ENCODE assay signal across 23 cellular contexts in the genomic region with DNA sequence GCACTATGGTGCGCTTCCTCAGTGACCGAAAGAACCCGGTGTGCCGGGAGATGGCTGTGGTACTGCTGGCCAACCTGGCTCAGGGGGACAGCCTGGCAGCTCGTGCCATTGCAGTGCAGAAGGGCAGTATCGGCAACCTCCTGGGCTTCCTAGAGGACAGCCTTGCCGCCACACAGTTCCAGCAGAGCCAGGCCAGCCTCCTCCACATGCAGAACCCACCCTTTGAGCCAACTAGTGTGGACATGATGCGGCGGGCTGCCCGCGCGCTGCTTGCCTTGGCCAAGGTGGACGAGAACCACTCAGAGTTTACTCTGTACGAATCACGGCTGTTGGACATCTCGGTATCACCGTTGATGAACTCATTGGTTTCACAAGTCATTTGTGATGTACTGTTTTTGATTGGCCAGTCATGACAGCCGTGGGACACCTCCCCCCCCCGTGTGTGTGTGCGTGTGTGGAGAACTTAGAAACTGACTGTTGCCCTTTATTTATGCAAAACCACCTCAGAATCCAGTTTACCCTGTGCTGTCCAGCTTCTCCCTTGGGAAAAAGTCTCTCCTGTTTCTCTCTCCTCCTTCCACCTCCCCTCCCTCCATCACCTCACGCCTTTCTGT. TPM values are rescaled to one million over a fixed set of nuclear protein-coding genes. Genes with fewer than 3 reads are reported as not detected.
DNase-seq lines count a peak whose midpoint lies in the region; ATAC-seq and TF ChIP-seq lines count a peak whose summit lies in the region.
"Had no signal": no experiment of that assay in that cellular context is flagged by ENCODE, and none has a peak within 500 bp of the region (broad histone marks: within the 10 kb centered on the region; RNA-seq: fewer than 3 reads in every experiment).

No MANE protein-coding gene starts in this region.

- H2AK5ac ChIP-seq in neuronal stem cell (ENCODE audit: low read depth, low read length): no peak overlapping the region

- peaks cover 2 to 26% of the 10 kb centered on the region in 2 donors for H3K4me1 ChIP-seq in neuronal stem cell (ENCODE audit: control insufficient read depth in 2 of 2, insufficient read depth in 1 of 2, low read depth in 1 of 2, low read length in 2 of 2)
- H3K4me1 ChIP-seq: prostate gland had no signal

- TF ChIP-seq CTCF in lower leg skin (IDR thresholded peaks at IDR 0.05): no peak

- no peak overlapping the region for H4K91ac ChIP-seq in neuronal stem cell (ENCODE audit: low read depth, low read length, poor library complexity)

- peaks cover 4% of the 10 kb centered on the region for H3K79me1 ChIP-seq in neuronal stem cell (ENCODE audit: low read depth, low read length)

- peak; percentile 25 for DNase-seq in activated CD4-positive, alpha-beta memory T cell treated with anti-CD3 and anti-CD28 coated beads for 36 hours
- DNase-seq in activated CD4-positive, alpha-beta memory T cell treated with anti-CD3 and anti-CD28 coated beads, Interleukin-2, amount 10 ng/mL, durations not matched to agents 7 days and 5 days: no peak
- DNase-seq in NCI-H526 treated with DMSO at 0.1 percent for 48 hours (lab: John Stamatoyannopoulos, UW): peak; percentile 20
- no peak for DNase-seq in effector memory CD8-positive, alpha-beta T cell
- DNase-seq in neuronal stem cell (ENCODE audit: low spot score): no peak
- DNase-seq in GM19238 (ENCODE audit: insufficient read length, low spot score): no peak
- no peak for DNase-seq in lower leg skin (ENCODE audit: low spot score in 2 of 2)
- no peak for DNase-seq in stimulated activated CD4-positive, alpha-beta T cell treated with anti-CD3 and anti-CD28 coated beads, Interleukin-2, amount 100 ng/mL, for 24 hours
- DNase-seq: activated CD4-positive, alpha-beta T cell treated with anti-CD3 and anti-CD28 coated beads for 4 hours; activated T-cell treated with anti-CD3 and anti-CD28 coated beads for 4 hours; DMS 273 treated with DMSO at 0.1 percent for 48 hours; GDM1; glutamatergic neuron; Kasumi-1; NCI-H1105 treated with DMSO at 0.1 percent for 48 hours; stimulated activated CD8-positive, alpha-beta memory T cell treated with anti-CD3 and anti-CD28 coated beads, Interleukin-4, amount 100 ng/mL, for 48 hours; T1000; thyroid gland had no signal

- no peak overlapping the region for H2BK12ac ChIP-seq in neuronal stem cell (ENCODE audit: low read length)

- CTCF ChIA-PET in activated CD4-positive, alpha-beta memory T cell treated with anti-CD3 and anti-CD28 coated beads for 36 hours (lab: Charles Lee): interaction anchor here (0.6 to 1.0 kb wide), 2 partner anchors 12 to 181 kb away, joined by 3 read pairs; no protein-coding TSS in a partner anchor
- CTCF ChIA-PET in activated CD4-positive, alpha-beta memory T cell treated with anti-CD3 and anti-CD28 coated beads, Interleukin-2, amount 10 ng/mL, durations not matched to agents 7 days and 5 days (lab: Charles Lee): interaction anchor here (1.3 kb wide), 1 partner anchor 281 kb away, joined by 3 read pairs; no protein-coding TSS in a partner anchor

- H3K4me3 Mint-ChIP-seq in activated CD4-positive, alpha-beta memory T cell treated with anti-CD3 and anti-CD28 coated beads for 36 hours: no peak overlapping the region
- no peak overlapping the region for H3K4me3 Mint-ChIP-seq in activated CD4-positive, alpha-beta memory T cell treated with anti-CD3 and anti-CD28 coated beads, Interleukin-2, amount 10 ng/mL, durations not matched to agents 7 days and 5 days
- H3K4me3 Mint-ChIP-seq in effector memory CD8-positive, alpha-beta T cell: no peak overlapping the region

- H2AFZ ChIP-seq in neuronal stem cell (ENCODE audit: low read length): no peak overlapping the region

- no peak for ATAC-seq in effector memory CD8-positive, alpha-beta T cell (replicated peaks)

- H3K4me2 ChIP-seq in neuronal stem cell (ENCODE audit: insufficient read depth, low read length, poor library complexity, severe bottlenecking): no peak overlapping the region
- H3K4me2 ChIP-seq: BLaER1 had no signal

- no peak overlapping the region for H2BK120ac ChIP-seq in neuronal stem cell (ENCODE audit: low read depth, low read length)

- no peak overlapping the region for H3K18ac ChIP-seq in neuronal stem cell (ENCODE audit: low read length)

- H3K4ac ChIP-seq in neuronal stem cell (ENCODE audit: low read length): no peak overlapping the region

- H3K27me3 Mint-ChIP-seq in activated CD4-positive, alpha-beta memory T cell treated with anti-CD3 and anti-CD28 coated beads for 36 hours: no peaks in the 10 kb centered on the region
- H3K27me3 Mint-ChIP-seq in activated CD4-positive, alpha-beta memory T cell treated with anti-CD3 and anti-CD28 coated beads, Interleukin-2, amount 10 ng/mL, durations not matched to agents 7 days and 5 days: no peaks in the 10 kb centered on the region
- H3K27me3 Mint-ChIP-seq in effector memory CD8-positive, alpha-beta T cell: no peaks in the 10 kb centered on the region

- no peak overlapping the region for H3K27ac Mint-ChIP-seq in activated CD4-positive, alpha-beta memory T cell treated with anti-CD3 and anti-CD28 coated beads for 36 hours
- H3K27ac Mint-ChIP-seq in activated CD4-positive, alpha-beta memory T cell treated with anti-CD3 and anti-CD28 coated beads, Interleukin-2, amount 10 ng/mL, durations not matched to agents 7 days and 5 days: no peak overlapping the region
- peak overlapping the region; percentile 77 to 78 for H3K27ac Mint-ChIP-seq in effector memory CD8-positive, alpha-beta T cell

- no peaks in the 10 kb centered on the region for H3K27me3 ChIP-seq in neuronal stem cell (ENCODE audit: control insufficient read depth in 3 of 3, insufficient read depth in 3 of 3, low read depth in 1 of 3, low read length in 3 of 3)
- H3K27me3 ChIP-seq: BLaER1, thyroid gland had no signal

- no peak overlapping the region for H4K8ac ChIP-seq in neuronal stem cell (ENCODE audit: low read depth, low read length)

- H3K36me3 ChIP-seq in neuronal stem cell (replicated peaks in 1 of 2; ENCODE audit: control insufficient read depth in 2 of 2, insufficient read depth in 2 of 2, low read length in 2 of 2): peaks cover 43 to 83% of the 10 kb centered on the region in 2 donors

- no peak overlapping the region for H3K14ac ChIP-seq in neuronal stem cell (ENCODE audit: low read length)

- H3K4me3 ChIP-seq in neuronal stem cell (ENCODE audit: low read length in 2 of 2): peak overlapping the region in 1 of 2 donors; percentile 56
- no peak overlapping the region for H3K4me3 ChIP-seq in lower leg skin (ENCODE audit: low read depth, poor library complexity, severe bottlenecking)
- H3K4me3 ChIP-seq: BLaER1, lung, prostate gland, SK-N-MC, skin epidermis, thyroid gland had no signal

- H3K9ac ChIP-seq in neuronal stem cell (ENCODE audit: low read depth, low read length, poor library complexity): no peak overlapping the region
- H3K9ac ChIP-seq: BLaER1 had no signal

- H3K36me3 Mint-ChIP-seq in activated CD4-positive, alpha-beta memory T cell treated with anti-CD3 and anti-CD28 coated beads for 36 hours: peaks cover 44% of the 10 kb centered on the region
- H3K36me3 Mint-ChIP-seq in activated CD4-positive, alpha-beta memory T cell treated with anti-CD3 and anti-CD28 coated beads, Interleukin-2, amount 10 ng/mL, durations not matched to agents 7 days and 5 days (ENCODE audit: low read depth): peaks cover 64% of the 10 kb centered on the region
- peaks cover 69% of the 10 kb centered on the region for H3K36me3 Mint-ChIP-seq in effector memory CD8-positive, alpha-beta T cell (ENCODE audit: insufficient read depth)

- H3K9me3 ChIP-seq in neuronal stem cell (replicated peaks in 1 of 2; ENCODE audit: control insufficient read depth in 2 of 2, insufficient read depth in 1 of 2, low read depth in 1 of 2, low read length in 2 of 2): no peaks in the 10 kb centered on the region
- H3K9me3 ChIP-seq: BLaER1, prostate gland, thyroid gland had no signal

- H3K27ac ChIP-seq in neuronal stem cell (replicated peaks; ENCODE audit: low read length): no peak overlapping the region
- H3K27ac ChIP-seq: BLaER1, prostate gland, skin epidermis, thyroid gland had no signal

- no CpG with 5 or more reads among the region's 21 CpGs for WGBS in neuronal stem cell (ENCODE audit: extremely low coverage in 2 of 2, insufficient read length in 2 of 2, insufficient replicate concordance in 1 of 2), 2 donors
- WGBS in lower leg skin, 2 donors: 90 to 91% methylated on average over 19 to 21 of the region's 21 CpGs

- H3K4me1 Mint-ChIP-seq in activated CD4-positive, alpha-beta memory T cell treated with anti-CD3 and anti-CD28 coated beads for 36 hours (ENCODE audit: low read depth): peaks cover 42% of the 10 kb centered on the region
- H3K4me1 Mint-ChIP-seq in activated CD4-positive, alpha-beta memory T cell treated with anti-CD3 and anti-CD28 coated beads, Interleukin-2, amount 10 ng/mL, durations not matched to agents 7 days and 5 days: peaks cover 18% of the 10 kb centered on the region
- peaks cover 37 to 40% of the 10 kb centered on the region in 2 donors for H3K4me1 Mint-ChIP-seq in effector memory CD8-positive, alpha-beta T cell (ENCODE audit: low read depth in 2 of 2)

- no peak overlapping the region for H2BK15ac ChIP-seq in neuronal stem cell (ENCODE audit: low read length)

- no peak for TF ChIP-seq POLR2A in lower leg skin (IDR thresholded peaks at IDR 0.05)

- no peaks in the 10 kb centered on the region for H3K9me3 Mint-ChIP-seq in activated CD4-positive, alpha-beta memory T cell treated with anti-CD3 and anti-CD28 coated beads for 36 hours
- no peaks in the 10 kb centered on the region for H3K9me3 Mint-ChIP-seq in activated CD4-positive, alpha-beta memory T cell treated with anti-CD3 and anti-CD28 coated beads, Interleukin-2, amount 10 ng/mL, durations not matched to agents 7 days and 5 days
- no peaks in the 10 kb centered on the region for H3K9me3 Mint-ChIP-seq in effector memory CD8-positive, alpha-beta T cell

- no peak overlapping the region for H2BK5ac ChIP-seq in neuronal stem cell (ENCODE audit: low read length)

- intact Hi-C loops in activated CD4-positive, alpha-beta memory T cell treated with anti-CD3 and anti-CD28 coated beads for 36 hours (cut with micrococcal nuclease): no loop called here
- intact Hi-C loops in lower leg skin (cut with DNase I; ENCODE audit: low total_unique reads): loop anchor here (10.0 kb wide), 1 partner anchor 86 kb away; a partner anchor contains a TSS

- peak overlapping the region; percentile 20 for H3K23ac ChIP-seq in neuronal stem cell (ENCODE audit: low read depth, low read length, poor library complexity)

- POLR2A ChIA-PET in activated CD4-positive, alpha-beta memory T cell treated with anti-CD3 and anti-CD28 coated beads for 36 hours (lab: Charles Lee): interaction anchor here (0.7 to 1.1 kb wide), 3 partner anchors 35 to 88 kb away, joined by 3 to 4 read pairs (median 4); no protein-coding TSS in a partner anchor
- POLR2A ChIA-PET in activated CD4-positive, alpha-beta memory T cell treated with anti-CD3 and anti-CD28 coated beads, Interleukin-2, amount 10 ng/mL, durations not matched to agents 7 days and 5 days (lab: Charles Lee): interaction anchor here (0.7 to 3.8 kb wide), 5 partner anchors 8 to 110 kb away, joined by 3 to 15 read pairs (median 3); a partner anchor contains a TSS

RNA-seq across cellular contexts. Expression of a gene that starts 7.3 kb away (rescaled TPM):
- 10 to 100 TPM; 15.1 to 15.3 TPM for total RNA-seq in activated CD4-positive, alpha-beta memory T cell treated with anti-CD3 and anti-CD28 coated beads for 36 hours
- 10 to 100 TPM; 16.6 to 16.9 TPM for total RNA-seq in activated CD4-positive, alpha-beta memory T cell treated with anti-CD3 and anti-CD28 coated beads, Interleukin-2, amount 10 ng/mL, durations not matched to agents 7 days and 5 days
- polyA plus RNA-seq in neuronal stem cell (2013, experiment 1 of 2): 9.6 TPM
- polyA plus RNA-seq in neuronal stem cell (2013, experiment 2 of 2): 9.7 TPM
- total RNA-seq in lower leg skin: 10 to 100 TPM; 18.2 to 39.3 (median 27.1) TPM

RNA-seq across cellular contexts. Expression of a gene that starts 46.0 kb away (rescaled TPM):
- total RNA-seq in activated CD4-positive, alpha-beta memory T cell treated with anti-CD3 and anti-CD28 coated beads for 36 hours: 10 to 100 TPM; 60.2 to 63.5 TPM
- total RNA-seq in activated CD4-positive, alpha-beta memory T cell treated with anti-CD3 and anti-CD28 coated beads, Interleukin-2, amount 10 ng/mL, durations not matched to agents 7 days and 5 days: 10 to 100 TPM; 73.3 to 76.3 TPM
- 44.5 TPM for polyA plus RNA-seq in neuronal stem cell (2013, experiment 1 of 2)
- 43.3 TPM for polyA plus RNA-seq in neuronal stem cell (2013, experiment 2 of 2)
- 10 to 100 TPM; 14.1 to 28.4 (median 18.8) TPM for total RNA-seq in lower leg skin

Comparison
In these comparisons a context has a peak if more than half of its experiments do, and no peak if none do; other contexts are left out.
1. DNase-seq: peak in activated CD4-positive, alpha-beta memory T cell treated with anti-CD3 and anti-CD28 coated beads for 36 hours (single experiment) and NCI-H526 treated with DMSO at 0.1 percent for 48 hours (single experiment); none in activated CD4-positive, alpha-beta memory T cell treated with anti-CD3 and anti-CD28 coated beads, Interleukin-2, amount 10 ng/mL, durations not matched to agents 7 days and 5 days (single experiment), effector memory CD8-positive, alpha-beta T cell (0 of 3), neuronal stem cell (single experiment), GM19238 (single experiment), lower leg skin (0 of 2) and stimulated activated CD4-positive, alpha-beta T cell treated with anti-CD3 and anti-CD28 coated beads, Interleukin-2, amount 100 ng/mL, for 24 hours (0 of 2).
2. H3K27ac Mint-ChIP-seq: peak in effector memory CD8-positive, alpha-beta T cell (2 of 2); none in activated CD4-positive, alpha-beta memory T cell treated with anti-CD3 and anti-CD28 coated beads for 36 hours (single experiment) and activated CD4-positive, alpha-beta memory T cell treated with anti-CD3 and anti-CD28 coated beads, Interleukin-2, amount 10 ng/mL, durations not matched to agents 7 days and 5 days (single experiment).